10 cellular contexts compared by ENCODE assay signal in the genomic region with DNA sequence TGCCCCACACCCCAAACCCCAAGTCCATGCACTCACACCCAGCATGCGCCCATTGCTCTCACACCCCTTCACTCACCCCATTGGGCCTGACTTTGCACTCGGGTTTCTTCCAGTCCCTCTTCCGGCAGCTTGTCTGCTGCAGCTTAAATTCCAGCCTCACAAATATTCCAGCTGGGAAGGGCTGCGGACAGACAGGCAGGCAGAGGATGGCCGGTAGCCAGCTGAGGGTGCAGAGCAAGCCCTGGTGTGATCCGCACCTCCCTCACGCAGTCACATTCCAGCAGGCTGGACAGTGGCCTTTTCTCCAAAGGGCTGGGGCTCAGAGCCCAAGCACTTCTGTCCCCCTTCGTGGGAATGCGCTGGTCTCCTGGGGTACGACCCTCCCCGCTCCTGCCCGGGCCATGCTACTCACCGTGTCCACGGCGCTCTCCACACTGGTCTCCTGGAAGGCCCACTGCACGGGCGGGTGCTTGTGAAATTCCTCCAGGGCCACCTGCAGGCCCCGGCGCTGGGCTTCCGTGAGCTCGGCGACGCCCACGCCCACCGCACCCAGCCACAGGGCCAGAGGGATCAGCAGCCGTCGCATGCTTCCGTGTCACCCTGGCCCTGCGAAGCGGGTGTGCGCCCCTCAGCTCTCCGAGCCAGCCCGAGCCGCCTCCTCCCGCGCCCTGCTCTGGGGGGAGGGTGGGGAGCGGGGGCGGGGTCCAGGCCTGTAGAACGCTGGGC. TPM values are rescaled to one million over a fixed set of nuclear protein-coding genes. Genes with fewer than 3 reads are reported as not detected.
DNase-seq lines count a peak whose midpoint lies in the region; ATAC-seq, FAIRE-seq and TF ChIP-seq lines count a peak whose summit lies in the region.
"Had no signal": no experiment of that assay in that cellular context is flagged by ENCODE, and none has a peak within 500 bp of the region (broad histone marks: within the 10 kb centered on the region; RNA-seq: fewer than 3 reads in every experiment).

No MANE protein-coding gene starts in this region.

- peaks cover 4% of the 10 kb centered on the region for H3K9me3 Mint-ChIP-seq in memory B cell

- H4K91ac ChIP-seq in H1 (replicated peaks; ENCODE audit: insufficient read length, low read length), result peak overlapping the region; percentile 81

- peak overlapping the region; percentile 95 to 98 for H3K4me2 ChIP-seq in H1 (ENCODE audit: insufficient read depth in 1 of 2, low read depth in 2 of 2, low read length in 2 of 2)

- H3K56ac ChIP-seq in H1 (replicated peaks; ENCODE audit: insufficient read length, low read depth, low read length), result no peak overlapping the region

- peaks cover 26% of the 10 kb centered on the region for H3K36me3 ChIP-seq in HUES6 (ENCODE audit: control insufficient read depth, insufficient read depth, low read length)
- H3K36me3 ChIP-seq in H1 (ENCODE audit: control insufficient read depth in 2 of 4, insufficient read depth in 4 of 4, low read length in 3 of 4), result peaks cover 0 to 25% (median 6%) of the 10 kb centered on the region in 4 experiments; a peak in 4 of 8 replicates
- H3K36me3 ChIP-seq in testis (ENCODE audit: low read depth, missing control alignments), result no peaks in the 10 kb centered on the region
- no peaks in the 10 kb centered on the region for H3K36me3 ChIP-seq in brain microvascular endothelial cell (replicated peaks)

- H3K9me3 ChIP-seq in HUES6 (ENCODE audit: control insufficient read depth, insufficient read depth, low read depth, low read length), result peaks cover 9% of the 10 kb centered on the region
- H3K9me3 ChIP-seq in H1 (ENCODE audit: insufficient read depth in 2 of 2, low read depth in 1 of 2, low read length in 1 of 2), result peaks cover 0 to 11% of the 10 kb centered on the region in 2 experiments; a peak in 2 of 4 replicates
- no peaks in the 10 kb centered on the region for H3K9me3 ChIP-seq in testis

- no peak overlapping the region for H3K23ac ChIP-seq in H1 (ENCODE audit: insufficient read length)

- peak overlapping the region; percentile 80; the same call in 1 of the 2 replicates for H2BK5ac ChIP-seq in H1 (ENCODE audit: low read depth, low read length)

- peak overlapping the region; percentile 35 for H3K4me3 Mint-ChIP-seq in memory B cell
- H3K4me3 Mint-ChIP-seq: activated CD4-positive, alpha-beta T cell treated with anti-CD3 and anti-CD28 coated beads, Interleukin-2, amount 10 ng/mL, durations not matched to agents 7 days and 5 days had no signal

- H3K27me3 Mint-ChIP-seq in memory B cell, result peaks cover 19% of the 10 kb centered on the region

- peak overlapping the region; percentile 77; the same call in 1 of the 2 replicates for H4K8ac ChIP-seq in H1 (ENCODE audit: extremely low read depth, insufficient read depth, low read length)

- FAIRE-seq in H1 (lab: Jason Lieb, UNC), result no peak

- H3K27me3 ChIP-seq in HUES6 (ENCODE audit: control insufficient read depth, insufficient read depth, low read length) (peaks cover 42% of the 10 kb centered on the region), H1 (replicated peaks in 1 of 4; ENCODE audit: control insufficient read depth in 3 of 4, extremely low read depth in 1 of 4, insufficient read depth in 3 of 4, low read length in 3 of 4) (peaks cover 0 to 26% (median 20%) of the 10 kb centered on the region in 4 experiments; a peak in 6 of 7 replicates), testis (no peaks in the 10 kb centered on the region), brain microvascular endothelial cell (replicated peaks) (peaks cover 36% of the 10 kb centered on the region)

- no peak for TF ChIP-seq RAD21 in H1 (IDR thresholded peaks at IDR 0.05 in 1 of 2, conservative IDR thresholded peaks at IDR 0.05 in 1 of 2; ENCODE audit: low read depth in 2 of 2, low read length in 2 of 2)

- H3K79me1 ChIP-seq in H1 (ENCODE audit: low read depth, low read length), result peaks cover 6% of the 10 kb centered on the region

- DNase-seq in H1 (ENCODE audit: low read depth in 1 of 2, low spot score in 2 of 2) (no peak), memory B cell (ENCODE audit: low spot score in 2 of 2) (no peak), testis (peak; percentile 76), brain microvascular endothelial cell (no peak), dermis blood vessel endothelial cell (no peak)
- DNase-seq: activated CD4-positive, alpha-beta T cell treated with anti-CD3 and anti-CD28 coated beads, Interleukin-2, amount 10 ng/mL, durations not matched to agents 7 days and 5 days; NCI-H1694 treated with DMSO at 0.1 percent for 48 hours had no signal

- POLR2A ChIA-PET in H1 (lab: Charles Lee; ENCODE audit: partially characterized antibody), result interaction anchor here (0.6 to 7.6 kb wide), 12 partner anchors 8 to 78 kb away, joined by 3 to 76 read pairs (median 4); partner anchors contain the start of gene REPIN1

- H3K27ac ChIP-seq in HUES6 (ENCODE audit: low read depth, low read length), result no peak overlapping the region
- H3K27ac ChIP-seq in H1 (ENCODE audit: low read depth, low read length), result no peak overlapping the region
- peak overlapping the region; percentile 68 to 74 for H3K27ac ChIP-seq in testis
- H3K27ac ChIP-seq in brain microvascular endothelial cell, result no peak overlapping the region

- H2AK5ac ChIP-seq in H1 (ENCODE audit: low read depth, low read length), result no peak overlapping the region; the same call in 1 of the 2 replicates

- ATAC-seq in memory B cell (ENCODE audit: low read depth) (peak; percentile 44), HG03342 (IDR thresholded peaks at IDR 0.05; ENCODE audit: unreplicated experiment) (no peak), HG02938 (IDR thresholded peaks at IDR 0.05; ENCODE audit: unreplicated experiment) (no peak)

- H2AFZ ChIP-seq in H1 (ENCODE audit: low read length), result no peak overlapping the region

- in situ Hi-C loops in brain microvascular endothelial cell (cut with HindIII; ENCODE audit: low pct_ligation_motif_present, low sequenced_read_pairs), result no loop called here

- H2BK120ac ChIP-seq in H1 (replicated peaks; ENCODE audit: low read depth, low read length), result no peak overlapping the region

- CTCF ChIA-PET in H1 (lab: Charles Lee; ENCODE audit: partially characterized antibody), result interaction anchor here (0.6 to 1.7 kb wide), 7 partner anchors 16 to 558 kb away, joined by 3 to 5 read pairs (median 3); a partner anchor contains a TSS

- no peak for TF ChIP-seq POLR2A in H1 (IDR thresholded peaks at IDR 0.05; ENCODE audit: control extremely low read depth in 1 of 2, low read depth in 2 of 2, low read length in 2 of 2)
- no peak for TF ChIP-seq POLR2A in testis (IDR thresholded peaks at IDR 0.05)

- H2BK15ac ChIP-seq in H1 (ENCODE audit: low read length), result 0 out of 2 replicates have a peak overlapping the region, but pooled peaks have one; percentile 18

- H3K36me3 Mint-ChIP-seq in memory B cell, result peaks cover 22% of the 10 kb centered on the region

- peaks cover 17% of the 10 kb centered on the region for H3K23me2 ChIP-seq in H1 (ENCODE audit: low read depth, low read length)

- no peak overlapping the region for H3K9ac ChIP-seq in HUES6 (ENCODE audit: low read length)
- peak overlapping the region in 3 of 4 experiments; percentile 6 to 28 (median 9); a peak in 2 of 7 replicates for H3K9ac ChIP-seq in H1 (replicated peaks in 1 of 4; ENCODE audit: extremely low read depth in 1 of 4, low read depth in 3 of 4, low read length in 3 of 4)

- H3K79me2 ChIP-seq in H1 (ENCODE audit: control insufficient read depth in 1 of 2, insufficient read depth in 2 of 2, low read length in 2 of 2), result peaks cover 0 to 22% of the 10 kb centered on the region in 2 experiments; a peak in 2 of 4 replicates

- intact Hi-C loops in testis (cut with DNase I; ENCODE audit: low total_unique reads), result no loop called here

- TF ChIP-seq EP300 in H1 (IDR thresholded peaks at IDR 0.05; ENCODE audit: borderline replicate concordance in 1 of 2, low read depth in 2 of 2, low read length in 2 of 2), result no peak

- H2BK12ac ChIP-seq in H1 (ENCODE audit: low read depth, low read length), result 0 out of 2 replicates have a peak overlapping the region, but pooled peaks have one; percentile 80

- peak overlapping the region; percentile 55; the same call in 1 of the 2 replicates for H3K18ac ChIP-seq in H1 (ENCODE audit: extremely low read depth, low read length)

- H3K14ac ChIP-seq in H1 (ENCODE audit: insufficient read length), result no peak overlapping the region

- H3K4me1 Mint-ChIP-seq in memory B cell, result peaks cover 9% of the 10 kb centered on the region
- H3K4me1 Mint-ChIP-seq: activated CD4-positive, alpha-beta T cell treated with anti-CD3 and anti-CD28 coated beads, Interleukin-2, amount 10 ng/mL, durations not matched to agents 7 days and 5 days had no signal

- no peak overlapping the region for H4K5ac ChIP-seq in H1 (ENCODE audit: insufficient read length, low read depth, low read length)

- H3K4me3 ChIP-seq in HUES6 (ENCODE audit: low read depth, low read length) (peak overlapping the region; percentile 75), H1 (ENCODE audit: extremely low read depth in 1 of 4, insufficient read depth in 2 of 4, low read depth in 3 of 4, low read length in 4 of 4) (peak overlapping the region; percentile 84 to 94 (median 85)), testis (peak overlapping the region; percentile 52 to 68), brain microvascular endothelial cell (ENCODE audit: low read depth, low read length) (no peak overlapping the region)

- H3K4me1 ChIP-seq in HUES6 (ENCODE audit: control insufficient read depth, insufficient read depth, low read length) (peaks cover 40% of the 10 kb centered on the region), H1 (replicated peaks in 1 of 4; ENCODE audit: control insufficient read depth in 3 of 4, insufficient read depth in 4 of 4, low read length in 3 of 4) (peaks cover 15 to 65% (median 38%) of the 10 kb centered on the region in 4 experiments), testis (peaks cover 26% of the 10 kb centered on the region)

- 7% methylated on average over 37 of the region's 39 CpGs; no CpG with 5 or more reads in 1 of the 2 experiments for WGBS in H1 (ENCODE audit: extremely low coverage in 1 of 2, insufficient coverage in 1 of 2, insufficient read length in 1 of 2, insufficient replicate concordance in 2 of 2, low coverage in 1 of 2, low lambda C conversion rate in 2 of 2, missing lambda C conversion rate in 1 of 2), 2 experiments
- 5 to 16% methylated on average over 13 to 33 of the region's 39 CpGs for WGBS in testis, 2 donors

- no peak overlapping the region for H3K27ac Mint-ChIP-seq in memory B cell
- H3K27ac Mint-ChIP-seq: activated CD4-positive, alpha-beta T cell treated with anti-CD3 and anti-CD28 coated beads, Interleukin-2, amount 10 ng/mL, durations not matched to agents 7 days and 5 days had no signal

- peaks cover 9 to 18% of the 10 kb centered on the region in 2 experiments for H4K20me1 ChIP-seq in H1 (replicated peaks in 1 of 2; ENCODE audit: control insufficient read depth in 1 of 2, insufficient read depth in 2 of 2, low read length in 2 of 2)

- TF ChIP-seq CTCF in H1 (IDR thresholded peaks at IDR 0.05; ENCODE audit: control extremely low read depth in 1 of 3, insufficient read depth in 1 of 3, low read depth in 1 of 3, low read length in 3 of 3) (no peak), testis (IDR thresholded peaks at IDR 0.05) (no peak), brain microvascular endothelial cell (IDR thresholded peaks at IDR 0.05; ENCODE audit: low read depth, low read length, missing control alignments) (no peak)

- no peak overlapping the region for H2BK20ac ChIP-seq in H1 (ENCODE audit: low read length)

- peak overlapping the region; percentile 90 for H3K4ac ChIP-seq in H1 (replicated peaks; ENCODE audit: insufficient read length, low read depth, low read length)

RNA-seq across cellular contexts. Expression of gene RARRES2, which starts 1.2 kb away (rescaled TPM):
- 254 and 264 TPM in 2 replicates for total RNA-seq in H1 (2021; fragmentation: NEBNext Ultra II Directional; extraction: Animal tissue kit (Norgen Biotek cat#: 25700))
- polyA plus RNA-seq in H1 (2011; rRNA removed) (441 and 483 TPM in 2 replicates), testis (ENCODE audit: insufficient read depth, low read depth, low replicate concordance) (93.7 TPM)
- polyA plus RNA-seq in H1 (2011; cell fraction: cytosol; rRNA removed), result 569 TPM
- 327 TPM for polyA plus RNA-seq in H1 (2011; cell fraction: nucleus; rRNA removed)
- 326 to 515 TPM (median 467 TPM) in 4 replicates for polyA plus RNA-seq in H1 (2012, experiment 1 of 2)
- polyA plus RNA-seq in H1 (2012, experiment 2 of 2), result 519 TPM
- 191 TPM for polyA plus RNA-seq in H1 (2013, experiment 1 of 2)
- 244 TPM for polyA plus RNA-seq in H1 (2013, experiment 2 of 2)
- polyA minus RNA-seq in H1 (2011; rRNA and poly(A)+ RNA removed), result 29.0 and 37.7 TPM in 2 replicates
- 63.9 TPM for polyA minus RNA-seq in H1 (2011; cell fraction: cytosol; rRNA and poly(A)+ RNA removed)
- polyA minus RNA-seq in H1 (2011; cell fraction: nucleus; rRNA and poly(A)+ RNA removed), result 52.1 TPM
- total RNA-seq in testis (10 to 100 TPM; 21.1 to 58.8 TPM), dermis blood vessel endothelial cell (0.65 and 1.9 TPM in 2 replicates)
- total RNA-seq: activated CD4-positive, alpha-beta T cell treated with anti-CD3 and anti-CD28 coated beads, Interleukin-2, amount 10 ng/mL, durations not matched to agents 7 days and 5 days had no signal

RNA-seq across cellular contexts. Expression of gene ACTR3C, which starts 16.8 kb away (rescaled TPM):
- total RNA-seq in H1 (2021; fragmentation: NEBNext Ultra II Directional; extraction: Animal tissue kit (Norgen Biotek cat#: 25700)), result 0.84 TPM in 1 of 2 replicates, not detected in the other
- 0.78 and 1.5 TPM in 2 replicates for polyA plus RNA-seq in H1 (2011; rRNA removed)
- polyA plus RNA-seq in H1 (2011; cell fraction: cytosol; rRNA removed), result 1.3 TPM
- polyA plus RNA-seq in H1 (2011; cell fraction: nucleus; rRNA removed), result 1.6 TPM
- polyA plus RNA-seq in H1 (2012, experiment 1 of 2), result 0.98 to 2.0 TPM (median 1.4 TPM) in 4 replicates
- polyA plus RNA-seq in H1 (2012, experiment 2 of 2), result 0.75 TPM
- polyA plus RNA-seq in H1 (2013, experiment 1 of 2), result not detected
- polyA plus RNA-seq in H1 (2013, experiment 2 of 2), result 0.07 TPM
- polyA minus RNA-seq in H1 (2011; rRNA and poly(A)+ RNA removed), result 2.5 and 6.1 TPM in 2 replicates
- 1.9 TPM for polyA minus RNA-seq in H1 (2011; cell fraction: cytosol; rRNA and poly(A)+ RNA removed)
- polyA minus RNA-seq in H1 (2011; cell fraction: nucleus; rRNA and poly(A)+ RNA removed), result 15.5 TPM
- total RNA-seq in testis, result 10 to 100 TPM in 1 of 2 donors, 1 to 10 TPM in 1; 6.1 to 13.0 TPM
- 12.2 TPM for polyA plus RNA-seq in testis (ENCODE audit: insufficient read depth, low read depth, low replicate concordance)
- 8.9 and 9.5 TPM in 2 replicates for total RNA-seq in dermis blood vessel endothelial cell

RNA-seq across cellular contexts. Expression of gene LRRC61, which starts 17.0 kb away (rescaled TPM):
- 0.73 and 1.0 TPM in 2 replicates for total RNA-seq in H1 (2021; fragmentation: NEBNext Ultra II Directional; extraction: Animal tissue kit (Norgen Biotek cat#: 25700))
- 44.8 and 72.4 TPM in 2 replicates for polyA plus RNA-seq in H1 (2011; rRNA removed)
- polyA plus RNA-seq in H1 (2011; cell fraction: cytosol; rRNA removed), result 40.2 TPM
- polyA plus RNA-seq in H1 (2011; cell fraction: nucleus; rRNA removed), result 36.1 TPM
- polyA plus RNA-seq in H1 (2012, experiment 1 of 2), result 12.3 to 27.6 TPM (median 25.8 TPM) in 4 replicates
- 31.8 TPM for polyA plus RNA-seq in H1 (2012, experiment 2 of 2)
- 0.34 TPM for polyA plus RNA-seq in H1 (2013, experiment 1 of 2)
- polyA plus RNA-seq in H1 (2013, experiment 2 of 2), result 0.42 TPM
- polyA minus RNA-seq in H1 (2011; rRNA and poly(A)+ RNA removed), result 14.4 and 19.1 TPM in 2 replicates
- polyA minus RNA-seq in H1 (2011; cell fraction: cytosol; rRNA and poly(A)+ RNA removed), result 27.4 TPM
- polyA minus RNA-seq in H1 (2011; cell fraction: nucleus; rRNA and poly(A)+ RNA removed), result 16.0 TPM
- 10 to 100 TPM; 18.4 to 35.4 TPM for total RNA-seq in testis
- polyA plus RNA-seq in testis (ENCODE audit: insufficient read depth, low read depth, low replicate concordance), result 16.7 TPM
- 5.4 and 18.0 TPM in 2 replicates for total RNA-seq in dermis blood vessel endothelial cell

RNA-seq across cellular contexts. Expression of gene REPIN1, which starts 28.4 kb away (rescaled TPM):
- 125 and 130 TPM in 2 replicates for total RNA-seq in H1 (2021; fragmentation: NEBNext Ultra II Directional; extraction: Animal tissue kit (Norgen Biotek cat#: 25700))
- 98.6 and 147 TPM in 2 replicates for polyA plus RNA-seq in H1 (2011; rRNA removed)
- polyA plus RNA-seq in H1 (2011; cell fraction: cytosol; rRNA removed), result 110 TPM
- 159 TPM for polyA plus RNA-seq in H1 (2011; cell fraction: nucleus; rRNA removed)
- polyA plus RNA-seq in H1 (2012, experiment 1 of 2), result 81.6 to 105 TPM (median 96.5 TPM) in 4 replicates
- polyA plus RNA-seq in H1 (2012, experiment 2 of 2), result 86.7 TPM
- 78.2 TPM for polyA plus RNA-seq in H1 (2013, experiment 1 of 2)
- polyA plus RNA-seq in H1 (2013, experiment 2 of 2), result 74.4 TPM
- polyA minus RNA-seq in H1 (2011; rRNA and poly(A)+ RNA removed), result 39.8 and 47.5 TPM in 2 replicates
- polyA minus RNA-seq in H1 (2011; cell fraction: cytosol; rRNA and poly(A)+ RNA removed), result 55.6 TPM
- 72.6 TPM for polyA minus RNA-seq in H1 (2011; cell fraction: nucleus; rRNA and poly(A)+ RNA removed)
- 10 to 100 TPM; 59.1 to 73.9 TPM for total RNA-seq in testis
- polyA plus RNA-seq in testis (ENCODE audit: insufficient read depth, low read depth, low replicate concordance), result 45.4 TPM
- 83.9 and 124 TPM in 2 replicates for total RNA-seq in dermis blood vessel endothelial cell

RNA-seq across cellular contexts. Expression of gene ZNF775, which starts 38.9 kb away (rescaled TPM):
- 21.5 and 24.9 TPM in 2 replicates for total RNA-seq in H1 (2021; fragmentation: NEBNext Ultra II Directional; extraction: Animal tissue kit (Norgen Biotek cat#: 25700))
- polyA plus RNA-seq in H1 (2011; rRNA removed) (13.6 and 22.5 TPM in 2 replicates), testis (ENCODE audit: insufficient read depth, low read depth, low replicate concordance) (5.2 TPM)
- polyA plus RNA-seq in H1 (2011; cell fraction: cytosol; rRNA removed), result 23.8 TPM
- polyA plus RNA-seq in H1 (2011; cell fraction: nucleus; rRNA removed), result 26.9 TPM
- 12.3 to 21.8 TPM (median 20.3 TPM) in 4 replicates for polyA plus RNA-seq in H1 (2012, experiment 1 of 2)
- polyA plus RNA-seq in H1 (2012, experiment 2 of 2), result 13.0 TPM
- 9.1 TPM for polyA plus RNA-seq in H1 (2013, experiment 1 of 2)
- polyA plus RNA-seq in H1 (2013, experiment 2 of 2), result 8.5 TPM
- 2.5 and 2.9 TPM in 2 replicates for polyA minus RNA-seq in H1 (2011; rRNA and poly(A)+ RNA removed)
- polyA minus RNA-seq in H1 (2011; cell fraction: cytosol; rRNA and poly(A)+ RNA removed), result 21.4 TPM
- polyA minus RNA-seq in H1 (2011; cell fraction: nucleus; rRNA and poly(A)+ RNA removed), result 15.7 TPM
- total RNA-seq in testis (10 to 100 TPM; 11.0 to 14.1 TPM), dermis blood vessel endothelial cell (8.1 and 9.7 TPM in 2 replicates)

Comparison
In these comparisons a context has a peak if more than half of its experiments do, and no peak if none do; other contexts are left out.
1. H3K27ac ChIP-seq: peak in testis (2 of 2); none in HUES6 (single experiment), H1 (single experiment) and brain microvascular endothelial cell (single experiment).